In the genomic region with DNA sequence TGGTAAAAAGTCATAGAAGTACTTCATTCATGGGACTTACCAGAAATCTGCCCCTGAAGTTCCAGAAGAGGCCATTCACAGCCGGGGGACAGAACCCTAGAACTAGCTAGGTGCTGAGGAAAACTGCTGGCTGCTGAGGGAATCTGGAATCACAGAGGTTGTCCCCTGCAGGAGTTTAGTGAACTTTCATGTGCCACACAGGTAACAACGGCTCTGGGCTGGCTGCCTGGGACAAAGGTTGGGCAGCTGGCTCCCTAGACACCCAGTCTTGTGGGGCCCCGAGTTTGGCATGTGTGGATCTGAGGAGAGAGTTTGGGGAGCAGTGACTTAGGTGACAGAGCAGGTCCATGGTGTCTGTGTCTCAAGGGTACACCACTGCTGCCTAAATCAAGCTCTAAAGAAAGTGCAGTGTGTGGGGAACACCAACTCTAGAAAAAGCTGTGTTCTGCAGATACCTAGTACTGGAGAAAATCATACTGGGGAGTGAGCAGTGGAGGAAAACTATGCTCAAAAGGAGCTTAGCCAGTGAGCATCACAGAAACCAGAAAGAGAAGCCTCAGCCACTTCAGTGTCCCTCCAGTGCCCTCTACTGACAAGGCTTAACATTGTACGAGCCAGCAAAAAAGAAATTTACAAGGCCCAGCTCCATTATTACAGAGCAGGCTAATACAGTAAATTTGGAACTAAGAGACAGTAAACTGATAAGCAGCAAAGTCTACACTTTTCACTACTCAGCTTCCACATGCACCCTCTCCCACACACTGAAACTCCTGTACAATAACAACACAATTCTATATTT, we compare ENCODE assay signal across 8 cellular contexts. TPM values are rescaled to one million over a fixed set of nuclear protein-coding genes. Genes with fewer than 3 reads are reported as not detected.
A peak's percentile ranks its signal among the peaks of the same experiment; 100 is the strongest.
DNase-seq lines count a peak whose midpoint lies in the region; ATAC-seq, FAIRE-seq and TF ChIP-seq lines count a peak whose summit lies in the region.

No MANE protein-coding gene starts in this region.

- H4K20me1 ChIP-seq in keratinocyte (ENCODE audit: control insufficient read depth, extremely low read depth, insufficient read depth, low read length) = peaks cover 6% of the 10 kb centered on the region

- H3K4me3 ChIP-seq in keratinocyte (ENCODE audit: control insufficient read depth in 2 of 3, extremely low read depth in 1 of 3, insufficient read depth in 2 of 3, low read depth in 1 of 3, low read length in 3 of 3) = no peak overlapping the region

- H3K4me2 ChIP-seq in keratinocyte (ENCODE audit: control insufficient read depth, extremely low read depth, insufficient read depth, low read depth, low read length) = no peak overlapping the region

- H3K36me3 ChIP-seq in keratinocyte (ENCODE audit: control insufficient read depth in 2 of 2, extremely low read depth in 1 of 2, insufficient read depth in 2 of 2, low read length in 2 of 2) = peaks cover 3 to 20% of the 10 kb centered on the region in 2 experiments

- H3K4me1 ChIP-seq in keratinocyte (ENCODE audit: control insufficient read depth, extremely low read depth, insufficient read depth, low read length) = peaks cover 6% of the 10 kb centered on the region

- FAIRE-seq in D721Med (lab: Jason Lieb, UNC) (no peak), keratinocyte (lab: Jason Lieb, UNC) (peak; percentile 56)

- no peak overlapping the region for H2AFZ ChIP-seq in keratinocyte (ENCODE audit: control insufficient read depth, low read length)

- no peaks in the 10 kb centered on the region for H3K27me3 ChIP-seq in keratinocyte (ENCODE audit: control insufficient read depth, extremely low read depth, insufficient read depth, low read length)

- H3K9ac ChIP-seq in keratinocyte (ENCODE audit: control insufficient read depth, extremely low read depth, insufficient read depth, low read length) = no peak overlapping the region

- H3K27ac ChIP-seq in keratinocyte (ENCODE audit: control insufficient read depth, insufficient read depth, low read length) = no peak overlapping the region

- DNase-seq in D721Med (ENCODE audit: insufficient read length, low spot score) = no peak
- peak; percentile 11 for DNase-seq in SK-N-DZ (ENCODE audit: low spot score)
- no peak for DNase-seq in keratinocyte (ENCODE audit: low read depth, low spot score)
- no peak for DNase-seq in kidney glomerular epithelial cell (lab: John Stamatoyannopoulos, UW)

- dilution Hi-C loops in keratinocyte (cut with MboI; ENCODE audit: extremely low pct_ligation_motif_present, low sequenced_read_pairs) = no loop called here

- H3K9me3 ChIP-seq in keratinocyte (ENCODE audit: control insufficient read depth, low read depth, low read length) = peaks cover 2% of the 10 kb centered on the region

- TF ChIP-seq CTCF in D721Med (IDR thresholded peaks at IDR 0.05; ENCODE audit: insufficient read depth, missing control alignments) (peak; percentile 36), keratinocyte (optimal IDR thresholded peaks at IDR 0.05 in 1 of 3, IDR thresholded peaks at IDR 0.05 in 1 of 3, conservative IDR thresholded peaks at IDR 0.05 in 1 of 3; ENCODE audit: extremely low read depth in 1 of 3, insufficient read depth in 2 of 3, low read length in 3 of 3) (peak; percentile 28 to 35 (median 35))

- ATAC-seq in GM21390 (IDR thresholded peaks at IDR 0.05; ENCODE audit: unreplicated experiment) = peak; percentile 47
- ATAC-seq in GM19463 (IDR thresholded peaks at IDR 0.05; ENCODE audit: unreplicated experiment) = no peak
- ATAC-seq in GM21423 (IDR thresholded peaks at IDR 0.05; ENCODE audit: unreplicated experiment) = no peak
- ATAC-seq in GM21526 (IDR thresholded peaks at IDR 0.05; ENCODE audit: low FRiP score, unreplicated experiment) = no peak

- H3K9me1 ChIP-seq in keratinocyte (ENCODE audit: control insufficient read depth, extremely low read depth, insufficient read depth, low read length) = no peaks in the 10 kb centered on the region

- peaks cover 99% of the 10 kb centered on the region for H3K79me2 ChIP-seq in keratinocyte (ENCODE audit: control insufficient read depth, insufficient read depth, low read length)

RNA-seq across cellular contexts. Expression of gene GALNT3, which starts 15.2 kb away (rescaled TPM):
- 0.06 TPM in 1 of 2 replicates, not detected in the other for polyA plus RNA-seq in SK-N-DZ (2014; cell fraction: cytosol; rRNA removed)
- 0.14 and 0.16 TPM in 2 replicates for polyA plus RNA-seq in SK-N-DZ (2014; cell fraction: nucleus; rRNA removed)
- polyA plus RNA-seq in keratinocyte = 23.9 to 70.3 TPM (median 34.4 TPM) in 3 replicates
- 53.5 TPM for polyA plus RNA-seq in keratinocyte (2011; ENCODE audit: low read depth)
- 14.9 and 39.5 TPM in 2 replicates for polyA plus RNA-seq in keratinocyte (2011; cell fraction: cytosol; rRNA removed)
- 40.5 and 68.6 TPM in 2 replicates for polyA plus RNA-seq in keratinocyte (2011; cell fraction: nucleus; rRNA removed)
- 43.8 and 51.9 TPM in 2 replicates for polyA plus RNA-seq in keratinocyte (2012; ENCODE audit: low replicate concordance)
- 15.2 to 71.4 TPM (median 24.6 TPM) in 3 replicates for polyA minus RNA-seq in keratinocyte
- polyA minus RNA-seq in keratinocyte (2011; cell fraction: cytosol; rRNA and poly(A)+ RNA removed) = 78.8 TPM
- polyA minus RNA-seq in keratinocyte (2011; cell fraction: nucleus; rRNA and poly(A)+ RNA removed) = 78.8 and 86.1 TPM in 2 replicates
